1 cellular context compared by ENCODE assay signal in the genomic region with DNA sequence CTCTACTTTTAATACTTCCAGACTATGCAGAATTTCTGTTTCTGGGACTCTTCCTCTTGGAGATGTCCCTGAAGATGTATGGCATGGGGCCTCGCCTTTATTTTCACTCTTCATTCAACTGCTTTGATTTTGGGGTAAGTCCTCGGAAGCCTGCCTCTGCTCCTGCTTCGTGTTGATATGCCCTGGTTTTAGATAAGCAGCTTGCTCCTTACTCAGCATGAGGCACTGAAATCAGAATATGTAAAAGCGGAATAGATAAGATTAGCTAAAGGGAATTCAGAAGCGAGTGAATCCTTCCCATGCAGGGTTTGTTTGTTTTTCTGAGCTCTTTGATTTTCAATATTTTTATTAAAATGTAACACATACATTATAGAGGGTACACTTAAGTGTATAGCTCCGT.
TF ChIP-seq lines count a peak whose summit lies in the region.

No MANE protein-coding gene starts in this region.

TF ChIP-seq in WTC11, 78 proteins besides CTCF, POLR2A, EP300 and RAD21 (continued from another document):
- TF ChIP-seq, protein P1, sequence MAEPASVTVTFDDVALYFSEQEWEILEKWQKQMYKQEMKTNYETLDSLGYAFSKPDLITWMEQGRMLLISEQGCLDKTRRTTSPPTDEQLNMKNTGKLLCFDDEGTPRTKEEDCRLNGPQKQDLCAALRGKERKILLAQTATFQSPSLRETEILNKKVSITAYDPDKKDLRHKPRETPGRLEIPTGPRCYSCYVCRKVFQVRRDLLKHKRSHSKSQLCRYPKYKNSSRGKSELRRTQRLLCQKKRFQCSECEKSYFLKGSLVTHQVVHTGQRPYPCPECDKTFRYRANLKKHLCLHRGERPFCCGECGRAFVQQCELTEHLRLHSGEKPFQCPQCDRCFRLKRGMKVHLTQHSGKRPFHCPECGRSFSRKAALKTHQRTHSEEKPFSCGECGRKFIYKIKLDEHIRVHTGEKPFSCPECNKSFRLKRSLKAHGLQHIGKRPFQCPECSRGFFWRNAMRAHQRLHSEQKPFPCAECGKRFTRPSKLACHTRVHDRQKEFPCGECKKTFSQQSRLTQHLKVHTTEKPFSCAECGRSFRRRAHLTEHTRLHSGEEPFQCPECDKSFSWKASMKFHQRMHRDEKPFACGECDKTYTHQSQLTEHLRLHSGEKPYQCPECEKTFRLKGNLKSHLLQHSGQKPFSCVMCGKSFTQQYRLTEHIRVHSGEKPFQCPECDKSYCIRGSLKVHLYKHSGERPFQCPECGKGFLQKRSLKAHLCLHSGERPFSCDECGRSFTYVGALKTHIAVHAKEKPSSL (CRISPR knock-in tag; conservative IDR thresholded peaks at IDR 0.05): no peak
- TF ChIP-seq OVOL2 (CRISPR knock-in tag; IDR thresholded peaks at IDR 0.05; ENCODE audit: borderline replicate concordance) (no peak), CBFB (CRISPR knock-in tag; IDR thresholded peaks at IDR 0.05; ENCODE audit: low read depth) (no peak), TP53 (CRISPR knock-in tag; IDR thresholded peaks at IDR 0.05) (no peak), ZNF317 (CRISPR knock-in tag; IDR thresholded peaks at IDR 0.05; ENCODE audit: borderline replicate concordance, low read depth) (no peak), SP1 (CRISPR knock-in tag; conservative IDR thresholded peaks at IDR 0.05) (no peak), CREB1 (CRISPR knock-in tag; IDR thresholded peaks at IDR 0.05) (no peak), NFE2L1 (CRISPR knock-in tag; IDR thresholded peaks at IDR 0.05) (no peak)
- TF ChIP-seq, protein P2, sequence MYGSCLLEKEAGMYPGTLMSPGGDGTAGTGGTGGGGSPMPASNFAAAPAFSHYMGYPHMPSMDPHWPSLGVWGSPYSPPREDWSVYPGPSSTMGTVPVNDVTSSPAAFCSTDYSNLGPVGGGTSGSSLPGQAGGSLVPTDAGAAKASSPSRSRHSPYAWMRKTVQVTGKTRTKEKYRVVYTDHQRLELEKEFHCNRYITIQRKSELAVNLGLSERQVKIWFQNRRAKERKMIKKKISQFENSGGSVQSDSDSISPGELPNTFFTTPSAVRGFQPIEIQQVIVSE (CRISPR knock-in tag; IDR thresholded peaks at IDR 0.05; ENCODE audit: borderline replicate concordance): no peak
- TF ChIP-seq, protein P3, sequence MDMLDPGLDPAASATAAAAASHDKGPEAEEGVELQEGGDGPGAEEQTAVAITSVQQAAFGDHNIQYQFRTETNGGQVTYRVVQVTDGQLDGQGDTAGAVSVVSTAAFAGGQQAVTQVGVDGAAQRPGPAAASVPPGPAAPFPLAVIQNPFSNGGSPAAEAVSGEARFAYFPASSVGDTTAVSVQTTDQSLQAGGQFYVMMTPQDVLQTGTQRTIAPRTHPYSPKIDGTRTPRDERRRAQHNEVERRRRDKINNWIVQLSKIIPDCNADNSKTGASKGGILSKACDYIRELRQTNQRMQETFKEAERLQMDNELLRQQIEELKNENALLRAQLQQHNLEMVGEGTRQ (CRISPR knock-in tag; IDR thresholded peaks at IDR 0.05): no peak
- TF ChIP-seq, protein P4, sequence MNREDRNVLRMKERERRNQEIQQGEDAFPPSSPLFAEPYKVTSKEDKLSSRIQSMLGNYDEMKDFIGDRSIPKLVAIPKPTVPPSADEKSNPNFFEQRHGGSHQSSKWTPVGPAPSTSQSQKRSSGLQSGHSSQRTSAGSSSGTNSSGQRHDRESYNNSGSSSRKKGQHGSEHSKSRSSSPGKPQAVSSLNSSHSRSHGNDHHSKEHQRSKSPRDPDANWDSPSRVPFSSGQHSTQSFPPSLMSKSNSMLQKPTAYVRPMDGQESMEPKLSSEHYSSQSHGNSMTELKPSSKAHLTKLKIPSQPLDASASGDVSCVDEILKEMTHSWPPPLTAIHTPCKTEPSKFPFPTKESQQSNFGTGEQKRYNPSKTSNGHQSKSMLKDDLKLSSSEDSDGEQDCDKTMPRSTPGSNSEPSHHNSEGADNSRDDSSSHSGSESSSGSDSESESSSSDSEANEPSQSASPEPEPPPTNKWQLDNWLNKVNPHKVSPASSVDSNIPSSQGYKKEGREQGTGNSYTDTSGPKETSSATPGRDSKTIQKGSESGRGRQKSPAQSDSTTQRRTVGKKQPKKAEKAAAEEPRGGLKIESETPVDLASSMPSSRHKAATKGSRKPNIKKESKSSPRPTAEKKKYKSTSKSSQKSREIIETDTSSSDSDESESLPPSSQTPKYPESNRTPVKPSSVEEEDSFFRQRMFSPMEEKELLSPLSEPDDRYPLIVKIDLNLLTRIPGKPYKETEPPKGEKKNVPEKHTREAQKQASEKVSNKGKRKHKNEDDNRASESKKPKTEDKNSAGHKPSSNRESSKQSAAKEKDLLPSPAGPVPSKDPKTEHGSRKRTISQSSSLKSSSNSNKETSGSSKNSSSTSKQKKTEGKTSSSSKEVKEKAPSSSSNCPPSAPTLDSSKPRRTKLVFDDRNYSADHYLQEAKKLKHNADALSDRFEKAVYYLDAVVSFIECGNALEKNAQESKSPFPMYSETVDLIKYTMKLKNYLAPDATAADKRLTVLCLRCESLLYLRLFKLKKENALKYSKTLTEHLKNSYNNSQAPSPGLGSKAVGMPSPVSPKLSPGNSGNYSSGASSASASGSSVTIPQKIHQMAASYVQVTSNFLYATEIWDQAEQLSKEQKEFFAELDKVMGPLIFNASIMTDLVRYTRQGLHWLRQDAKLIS (CRISPR knock-in tag; IDR thresholded peaks at IDR 0.05; ENCODE audit: borderline replicate concordance): no peak
